ENCODE assay signal across 8 cellular contexts in the genomic region with DNA sequence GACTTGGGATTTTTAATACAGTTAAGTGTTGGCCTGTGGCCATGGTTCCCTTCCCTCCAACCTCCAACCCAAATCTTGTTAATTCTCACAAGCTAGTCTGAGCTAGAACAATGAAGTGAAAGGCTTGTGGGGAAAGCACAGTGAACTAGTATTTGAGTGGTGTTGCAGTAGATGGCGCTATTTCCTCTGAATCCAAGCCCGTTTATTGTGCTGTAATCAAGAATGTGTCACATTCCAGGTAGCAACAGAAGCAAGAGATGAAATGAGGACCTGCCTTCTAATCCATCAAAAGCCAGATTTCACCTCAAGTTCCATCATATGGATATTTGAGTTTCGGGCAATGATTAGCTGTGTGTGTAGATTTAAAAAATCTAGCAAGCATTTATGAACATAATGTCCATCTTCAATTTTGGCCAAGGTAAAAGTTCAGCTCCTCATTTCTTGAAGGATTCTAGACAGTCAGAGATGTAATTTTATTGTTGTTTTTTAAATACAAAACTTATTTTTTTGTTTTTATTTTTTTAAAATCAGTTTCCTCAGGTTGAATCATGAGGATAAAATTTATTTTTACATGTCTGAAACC.
DNase-seq lines count a peak whose midpoint lies in the region; ATAC-seq and TF ChIP-seq lines count a peak whose summit lies in the region.

No MANE protein-coding gene starts in this region.

- H2AFZ ChIP-seq in IMR-90 (replicated peaks; ENCODE audit: low read length, poor library complexity), result no peak overlapping the region

- POLR2A ChIA-PET in IMR-90 (lab: Charles Lee; ENCODE audit: unreplicated experiment), result no interaction called here

- no peak for TF ChIP-seq POLR2A in IMR-90 (IDR thresholded peaks at IDR 0.05; ENCODE audit: low read depth, low read length)

- no peak overlapping the region for H3K27ac ChIP-seq in IMR-90 (ENCODE audit: insufficient read depth, low read length)

- H3K9me3 ChIP-seq in IMR-90 (ENCODE audit: control insufficient read depth, insufficient read depth, low read length), result no peaks in the 10 kb centered on the region

- H3K36me3 ChIP-seq in IMR-90 (ENCODE audit: control insufficient read depth, insufficient read depth, low read length), result no peaks in the 10 kb centered on the region

- no peak overlapping the region for H3K9ac ChIP-seq in IMR-90 (ENCODE audit: low read depth, low read length)

- no peak overlapping the region for H3K18ac ChIP-seq in IMR-90 (ENCODE audit: low read depth, low read length)

- no peaks in the 10 kb centered on the region for H3K9me1 ChIP-seq in IMR-90 (ENCODE audit: insufficient read depth, low read length)

- BruUV-seq in IMR-90 (replicated peaks; lab: Mats Ljungman, UMichigan), result no TSS peak

- H3K14ac ChIP-seq in IMR-90 (replicated peaks; ENCODE audit: low read depth, low read length), result no peak overlapping the region

- CTCF ChIA-PET in IMR-90 (lab: Yijun Ruan, JAX), result interaction anchor here (0.6 to 1.2 kb wide), 6 partner anchors 8 to 1391 kb away, joined by 3 to 6 read pairs (median 4); no protein-coding TSS in a partner anchor

- H2BK120ac ChIP-seq in IMR-90 (ENCODE audit: low read depth, low read length), result no peak overlapping the region

- ATAC-seq in IMR-90 (ENCODE audit: low read depth), result no peak
- no peak for ATAC-seq in GM19351 (IDR thresholded peaks at IDR 0.05; ENCODE audit: unreplicated experiment)

- H2AK5ac ChIP-seq in IMR-90 (ENCODE audit: low read depth, low read length), result no peak overlapping the region

- H3K56ac ChIP-seq in IMR-90 (ENCODE audit: extremely low read depth, insufficient read depth, low read length), result no peak overlapping the region

- TF ChIP-seq CTCF in IMR-90 (conservative IDR thresholded peaks at IDR 0.05; ENCODE audit: low read depth, low read length), result peak; percentile 47

- no peak overlapping the region for H3K23ac ChIP-seq in IMR-90 (ENCODE audit: low read depth, low read length)

- intact Hi-C loops in IMR-90 (cut with micrococcal nuclease), result no loop called here

- no peak overlapping the region for H3K4me2 ChIP-seq in IMR-90 (ENCODE audit: low read depth, low read length)

- no peak overlapping the region for H3K4me3 ChIP-seq in IMR-90 (ENCODE audit: insufficient read depth, low read depth, low read length)

- dilution Hi-C loops in IMR-90 (cut with HindIII; ENCODE audit: low sequenced_read_pairs, unreplicated experiment), result no loop called here

- WGBS in IMR-90 (ENCODE audit: extremely low coverage in 2 of 2, insufficient read length in 1 of 2), 2 experiments, result no CpG with 5 or more reads among the region's 3 CpGs

- no peak overlapping the region for H3K4ac ChIP-seq in IMR-90 (ENCODE audit: low read depth, low read length)

- H2BK5ac ChIP-seq in IMR-90 (ENCODE audit: low read depth, low read length, poor library complexity, severe bottlenecking), result no peak overlapping the region

- H2BK15ac ChIP-seq in IMR-90 (ENCODE audit: low read depth, low read length), result no peak overlapping the region

- in situ Hi-C loops in IMR-90 (cut with MboI; ENCODE audit: low sequenced_read_pairs), result no loop called here

- no peaks in the 10 kb centered on the region for H3K4me1 ChIP-seq in IMR-90 (ENCODE audit: control insufficient read depth, insufficient read depth, low read length)

- H4K20me1 ChIP-seq in IMR-90 (ENCODE audit: insufficient read depth, low read length), result no peaks in the 10 kb centered on the region

- DNase-seq in DMS 273 (lab: John Stamatoyannopoulos, UW; ENCODE audit: unreplicated experiment) (peak; percentile 74), DMS 273 treated with DMSO at 0.1 percent for 48 hours (lab: John Stamatoyannopoulos, UW) (no peak), IMR-90 (peak; percentile 24), NOMO-1 treated with dmso at 0.1 percent for 144 hours (lab: John Stamatoyannopoulos, UW; ENCODE audit: unreplicated experiment) (peak; percentile 1), dermis microvascular lymphatic vessel endothelial cell (ENCODE audit: low read depth in 2 of 2) (peak; percentile 80 to 86), myocyte (ENCODE audit: low read depth) (peak; percentile 36)
- DNase-seq in stimulated activated naive CD4-positive, alpha-beta T cell (lab: John Stamatoyannopoulos, UW), result no peak

- H4K8ac ChIP-seq in IMR-90 (ENCODE audit: low read depth in 2 of 2, low read length in 2 of 2), result no peak overlapping the region

- no peak overlapping the region for H4K91ac ChIP-seq in IMR-90 (ENCODE audit: insufficient read depth, low read depth, low read length)

- TF ChIP-seq RAD21 in IMR-90 (IDR thresholded peaks at IDR 0.05; ENCODE audit: low read length), result peak; percentile 35; the same call in 1 of the 2 replicates

- no peak overlapping the region for H2BK20ac ChIP-seq in IMR-90 (ENCODE audit: low read depth, low read length)

- no peaks in the 10 kb centered on the region for H3K27me3 ChIP-seq in IMR-90 (ENCODE audit: control insufficient read depth, insufficient read depth, low read length)

- no peak overlapping the region for H2AK9ac ChIP-seq in IMR-90 (replicated peaks; ENCODE audit: low read depth, low read length, poor library complexity)

- H4K5ac ChIP-seq in IMR-90 (ENCODE audit: low read depth, low read length), result no peak overlapping the region

- H3K79me1 ChIP-seq in IMR-90 (ENCODE audit: low read depth in 1 of 2, low read length in 2 of 2), result no peaks in the 10 kb centered on the region

TF ChIP-seq in IMR-90, 13 proteins besides CTCF, POLR2A, EP300 and RAD21:
- TF ChIP-seq CEBPB (IDR thresholded peaks at IDR 0.05; ENCODE audit: low read depth, low read length) (no peak), RFX5 (IDR thresholded peaks at IDR 0.05; ENCODE audit: low read depth, low read length) (no peak), RCOR1 (IDR thresholded peaks at IDR 0.05; ENCODE audit: insufficient replicate concordance, low read length) (no peak), NFE2L2 (IDR thresholded peaks at IDR 0.05; ENCODE audit: low read depth, low read length) (no peak), BHLHE40 (IDR thresholded peaks at IDR 0.05; ENCODE audit: low read depth, low read length) (no peak), SMC3 (IDR thresholded peaks at IDR 0.05; ENCODE audit: low read depth, low read length) (no peak), MXI1 (IDR thresholded peaks at IDR 0.05; ENCODE audit: borderline replicate concordance, low read depth, low read length) (no peak)
- TF ChIP-seq, protein P1, sequence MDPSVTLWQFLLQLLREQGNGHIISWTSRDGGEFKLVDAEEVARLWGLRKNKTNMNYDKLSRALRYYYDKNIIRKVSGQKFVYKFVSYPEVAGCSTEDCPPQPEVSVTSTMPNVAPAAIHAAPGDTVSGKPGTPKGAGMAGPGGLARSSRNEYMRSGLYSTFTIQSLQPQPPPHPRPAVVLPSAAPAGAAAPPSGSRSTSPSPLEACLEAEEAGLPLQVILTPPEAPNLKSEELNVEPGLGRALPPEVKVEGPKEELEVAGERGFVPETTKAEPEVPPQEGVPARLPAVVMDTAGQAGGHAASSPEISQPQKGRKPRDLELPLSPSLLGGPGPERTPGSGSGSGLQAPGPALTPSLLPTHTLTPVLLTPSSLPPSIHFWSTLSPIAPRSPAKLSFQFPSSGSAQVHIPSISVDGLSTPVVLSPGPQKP (IDR thresholded peaks at IDR 0.05; ENCODE audit: borderline replicate concordance, low read depth, low read length), result no peak

Comparison
In these comparisons a context has a peak if more than half of its experiments do, and no peak if none do; other contexts are left out.
1. DNase-seq: peak in DMS 273 (single experiment), IMR-90 (single experiment), NOMO-1 treated with dmso at 0.1 percent for 144 hours (single experiment), dermis microvascular lymphatic vessel endothelial cell (2 of 2) and myocyte (single experiment); none in DMS 273 treated with DMSO at 0.1 percent for 48 hours (single experiment) and stimulated activated naive CD4-positive, alpha-beta T cell (0 of 6).